ENCODE assay signal across 8 cellular contexts in genomic region chr4:185559251-185559912, GRCh38. TPM values are rescaled to one million over a fixed set of nuclear protein-coding genes. Genes with fewer than 3 reads are reported as not detected.
DNase-seq lines count a peak whose midpoint lies in the region; ATAC-seq, FAIRE-seq and TF ChIP-seq lines count a peak whose summit lies in the region.
"Not testable (repeated sequence)": the region's sequence is repeated elsewhere in the genome, so short reads cannot be mapped to it uniquely, and the experiment has no call there.
"Had no signal": no experiment of that assay in that cellular context is flagged by ENCODE, and none has a peak within 500 bp of the region (broad histone marks: within the 10 kb centered on the region; RNA-seq: fewer than 3 reads in every experiment).

No MANE protein-coding gene starts in this region.

- not testable (repeated sequence) for TF ChIP-seq POLR2A in gastroesophageal sphincter (IDR thresholded peaks at IDR 0.05); gastrocnemius medialis (IDR thresholded peaks at IDR 0.05)

- not testable (repeated sequence) for H4K20me1 ChIP-seq in astrocyte (ENCODE audit: insufficient read depth, low read length)

- in situ Hi-C loops in gastrocnemius medialis (cut with MboI; ENCODE audit: low sequenced_read_pairs in 4 of 4) = not testable (repeated sequence)

- TF ChIP-seq EP300 in gastroesophageal sphincter (IDR thresholded peaks at IDR 0.05) = not testable (repeated sequence)

- H3K36me3 ChIP-seq in astrocyte (ENCODE audit: insufficient read depth, low read length); gastroesophageal sphincter; gastrocnemius medialis: not testable (repeated sequence)

- H3K27me3 Mint-ChIP-seq in Calu3 (ENCODE audit: unreplicated experiment); astrocyte (ENCODE audit: low read depth, unreplicated experiment): not testable (repeated sequence)

- peaks cover 16% of the 10 kb centered on the region for H3K4me1 Mint-ChIP-seq in Calu3 (ENCODE audit: low read depth, unreplicated experiment)
- H3K4me1 Mint-ChIP-seq in astrocyte (ENCODE audit: low read depth, unreplicated experiment) = peaks cover 19% of the 10 kb centered on the region

- H3K4me2 ChIP-seq in astrocyte (ENCODE audit: low read length) = peak overlapping the region; percentile 61

- H3K9ac ChIP-seq in astrocyte (ENCODE audit: low read length) = peak overlapping the region; percentile 49

- peak overlapping the region; percentile 74 for H3K27ac ChIP-seq in astrocyte (ENCODE audit: low read depth, low read length)
- H3K27ac ChIP-seq in gastroesophageal sphincter = peak overlapping the region; percentile 49 to 76 (median 68)
- H3K27ac ChIP-seq in gastrocnemius medialis = peak overlapping the region; percentile 57 to 67 (median 64)

- H3K27ac Mint-ChIP-seq in Calu3 (ENCODE audit: unreplicated experiment) (peak overlapping the region; percentile 70), astrocyte (ENCODE audit: unreplicated experiment) (peak overlapping the region; percentile 99)

- not testable (repeated sequence) for FAIRE-seq in astrocyte (lab: Jason Lieb, UNC)

- peak overlapping the region; percentile 76 for H2AFZ ChIP-seq in astrocyte (ENCODE audit: low read depth, low read length)

- H3K4me3 Mint-ChIP-seq in Calu3 (ENCODE audit: low read depth, unreplicated experiment) = not testable (repeated sequence)
- peak overlapping the region; percentile 28 for H3K4me3 Mint-ChIP-seq in astrocyte (ENCODE audit: unreplicated experiment)

- ATAC-seq in gastroesophageal sphincter = not testable (repeated sequence)
- peak in 1 of 2 donors; percentile 28 for ATAC-seq in gastrocnemius medialis

- not testable (repeated sequence) for DNase-seq in Calu3; astrocyte (ENCODE audit: low read depth); gastrocnemius medialis
- DNase-seq in NCI-H69 (lab: John Stamatoyannopoulos, UW) = peak; percentile 38
- peak; percentile 43 for DNase-seq in ecto neural progenitor cell (ENCODE audit: low spot score)
- DNase-seq in myocyte (ENCODE audit: low read depth) = peak; percentile 92

- H3K4me1 ChIP-seq in astrocyte (ENCODE audit: insufficient read depth, low read length) = peaks cover 12% of the 10 kb centered on the region
- H3K4me1 ChIP-seq in gastroesophageal sphincter = peaks cover 6 to 38% (median 18%) of the 10 kb centered on the region in 3 donors
- peaks cover 13% of the 10 kb centered on the region in 2 donors for H3K4me1 ChIP-seq in gastrocnemius medialis

- intact Hi-C loops in Calu3 (cut with micrococcal nuclease; ENCODE audit: unreplicated experiment); gastrocnemius medialis (cut with DNase I; ENCODE audit: low total_unique reads): not testable (repeated sequence)

- TF ChIP-seq CTCF in Calu3 (IDR thresholded peaks at IDR 0.05; ENCODE audit: unreplicated experiment); astrocyte (IDR thresholded peaks at IDR 0.05; ENCODE audit: insufficient read depth, low read depth, low read length); gastroesophageal sphincter (IDR thresholded peaks at IDR 0.05); gastrocnemius medialis (IDR thresholded peaks at IDR 0.05 in 4 of 5, conservative IDR thresholded peaks at IDR 0.05 in 1 of 5): not testable (repeated sequence)

- not testable (repeated sequence) for H3K27me3 ChIP-seq in astrocyte (ENCODE audit: insufficient read depth, low read length); gastroesophageal sphincter; gastrocnemius medialis

- not testable (repeated sequence) for H3K79me2 ChIP-seq in astrocyte (ENCODE audit: insufficient read depth, low read length)

- not testable (repeated sequence) for H3K9me3 Mint-ChIP-seq in Calu3 (ENCODE audit: low read depth, unreplicated experiment)
- peaks cover 15% of the 10 kb centered on the region for H3K9me3 Mint-ChIP-seq in astrocyte (ENCODE audit: unreplicated experiment)

- not testable (repeated sequence) for H3K9me3 ChIP-seq in astrocyte (ENCODE audit: insufficient read depth, low read depth, low read length); gastroesophageal sphincter; gastrocnemius medialis

- WGBS in gastroesophageal sphincter (ENCODE audit: low coverage in 1 of 2), 2 donors = 20 to 54% methylated on average over 1 to 2 of the region's 8 CpGs

- CTCF ChIA-PET in Calu3 (lab: Charles Lee) = interaction anchor here (0.7 to 1.0 kb wide), 2 partner anchors 17 to 64 kb away, joined by 3 to 8 read pairs; no protein-coding TSS in a partner anchor

- not testable (repeated sequence) for H3K4me3 ChIP-seq in astrocyte (ENCODE audit: insufficient read depth, low read depth, low read length); gastroesophageal sphincter; gastrocnemius medialis

- BruUV-seq in Calu3 (replicated peaks; lab: Mats Ljungman, UMichigan) = not testable (repeated sequence)

- not testable (repeated sequence) for H3K36me3 Mint-ChIP-seq in Calu3 (ENCODE audit: insufficient read depth, unreplicated experiment); astrocyte (ENCODE audit: low read depth, unreplicated experiment)

RNA-seq across cellular contexts. Expression of gene PDLIM3, which starts 24.1 kb away (rescaled TPM):
- total RNA-seq in Calu3 (2022) (0.50 and 0.51 TPM in 2 replicates), astrocyte (28.5 and 30.7 TPM in 2 replicates), gastroesophageal sphincter (1,000 to 10,000 TPM; 1,505 to 2,123 (median 1,752) TPM), myocyte (2,950 and 5,295 TPM in 2 replicates), gastrocnemius medialis (1,000 to 10,000 TPM; 1,062 to 7,224 (median 2,598) TPM)
- 451 TPM for polyA plus RNA-seq in myocyte (2012)
- total RNA-seq: GM12878 had no signal

Comparison
In these comparisons a context has a peak if more than half of its experiments do, and no peak if none do; other contexts are left out.
1. RNA of gene PDLIM3, which starts 24.1 kb away (total RNA-seq): 2,950 to 5,295 TPM in myocyte, 1,062 to 7,224 TPM in gastrocnemius medialis and 1,505 to 2,123 TPM in gastroesophageal sphincter; 28.5 to 30.7 TPM in astrocyte and 0.50 to 0.51 TPM in Calu3; every median in the first group is over 10 times any median in the second.
2. Peak in every context shown above with its lines, with median percentiles within 50 percentile points of each other: H3K27ac ChIP-seq.